ENCODE assay signal across 1 cellular context in genomic region chr20:3888622-3889488, GRCh38.
TF ChIP-seq lines count a peak whose summit lies in the region.

Gene PANK2, plus strand, starts transcription at chr20:3889387.

TF ChIP-seq in HEK293, 187 proteins besides CTCF, POLR2A, EP300 and RAD21 (continued from another document and continues in another):
- TF ChIP-seq, protein P1, sequence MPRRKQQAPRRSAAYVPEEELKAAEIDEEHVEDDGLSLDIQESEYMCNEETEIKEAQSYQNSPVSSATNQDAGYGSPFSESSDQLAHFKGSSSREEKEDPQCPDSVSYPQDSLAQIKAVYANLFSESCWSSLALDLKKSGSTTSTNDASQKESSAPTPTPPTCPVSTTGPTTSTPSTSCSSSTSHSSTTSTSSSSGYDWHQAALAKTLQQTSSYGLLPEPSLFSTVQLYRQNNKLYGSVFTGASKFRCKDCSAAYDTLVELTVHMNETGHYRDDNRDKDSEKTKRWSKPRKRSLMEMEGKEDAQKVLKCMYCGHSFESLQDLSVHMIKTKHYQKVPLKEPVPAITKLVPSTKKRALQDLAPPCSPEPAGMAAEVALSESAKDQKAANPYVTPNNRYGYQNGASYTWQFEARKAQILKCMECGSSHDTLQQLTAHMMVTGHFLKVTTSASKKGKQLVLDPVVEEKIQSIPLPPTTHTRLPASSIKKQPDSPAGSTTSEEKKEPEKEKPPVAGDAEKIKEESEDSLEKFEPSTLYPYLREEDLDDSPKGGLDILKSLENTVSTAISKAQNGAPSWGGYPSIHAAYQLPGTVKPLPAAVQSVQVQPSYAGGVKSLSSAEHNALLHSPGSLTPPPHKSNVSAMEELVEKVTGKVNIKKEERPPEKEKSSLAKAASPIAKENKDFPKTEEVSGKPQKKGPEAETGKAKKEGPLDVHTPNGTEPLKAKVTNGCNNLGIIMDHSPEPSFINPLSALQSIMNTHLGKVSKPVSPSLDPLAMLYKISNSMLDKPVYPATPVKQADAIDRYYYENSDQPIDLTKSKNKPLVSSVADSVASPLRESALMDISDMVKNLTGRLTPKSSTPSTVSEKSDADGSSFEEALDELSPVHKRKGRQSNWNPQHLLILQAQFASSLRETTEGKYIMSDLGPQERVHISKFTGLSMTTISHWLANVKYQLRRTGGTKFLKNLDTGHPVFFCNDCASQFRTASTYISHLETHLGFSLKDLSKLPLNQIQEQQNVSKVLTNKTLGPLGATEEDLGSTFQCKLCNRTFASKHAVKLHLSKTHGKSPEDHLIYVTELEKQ (tag by site-specific recombination; IDR thresholded peaks at IDR 0.05; ENCODE audit: borderline replicate concordance), result peak; percentile 65
- TF ChIP-seq ZBTB21 (tag by site-specific recombination; IDR thresholded peaks at IDR 0.05) (peak; percentile 23; the same call in 1 of the 2 replicates), ZNF558 (tag by site-specific recombination; IDR thresholded peaks at IDR 0.05) (no peak), ZNF423 (tag by site-specific recombination; IDR thresholded peaks at IDR 0.05) (peak; percentile 97), ZNF37A (tag by site-specific recombination; IDR thresholded peaks at IDR 0.05) (no peak), ZNF335 (tag by site-specific recombination; conservative IDR thresholded peaks at IDR 0.05) (peak; percentile 97), ZNF292 (tag by site-specific recombination; IDR thresholded peaks at IDR 0.05; ENCODE audit: borderline replicate concordance, low read depth) (no peak), ZXDB (tag by site-specific recombination; IDR thresholded peaks at IDR 0.05) (peak; percentile 97), INSM2 (tag by site-specific recombination; IDR thresholded peaks at IDR 0.05) (peak; percentile 76; the same call in 1 of the 2 replicates), ZNF138 (tag by site-specific recombination; IDR thresholded peaks at IDR 0.05; ENCODE audit: borderline replicate concordance) (no peak), ZNF175 (tag by site-specific recombination; IDR thresholded peaks at IDR 0.05) (no peak), KLF10 (tag by site-specific recombination; IDR thresholded peaks at IDR 0.05) (peak; percentile 69), ZNF629 (tag by site-specific recombination; IDR thresholded peaks at IDR 0.05) (peak; percentile 55), ZNF155 (tag by site-specific recombination; IDR thresholded peaks at IDR 0.05) (no peak), ZBTB17 (tag by site-specific recombination; IDR thresholded peaks at IDR 0.05) (peak; percentile 70), WT1 (tag by site-specific recombination; IDR thresholded peaks at IDR 0.05) (peak; percentile 70), ZFP37 (tag by site-specific recombination; IDR thresholded peaks at IDR 0.05) (peak; percentile 76), GLI4 (tag by site-specific recombination; IDR thresholded peaks at IDR 0.05) (no peak), ZNF274 (IDR thresholded peaks at IDR 0.05; ENCODE audit: low read length) (no peak), ZNF274 (tag by site-specific recombination; IDR thresholded peaks at IDR 0.05; ENCODE audit: borderline replicate concordance) (no peak), ZFP41 (tag by site-specific recombination; IDR thresholded peaks at IDR 0.05; ENCODE audit: borderline replicate concordance) (no peak), ZNF140 (tag by site-specific recombination; IDR thresholded peaks at IDR 0.05) (no peak), ZNF776 (tag by site-specific recombination; IDR thresholded peaks at IDR 0.05; ENCODE audit: borderline replicate concordance) (no peak), ZNF600 (tag by site-specific recombination; IDR thresholded peaks at IDR 0.05) (peak; percentile 66; the same call in 1 of the 2 replicates), ZBTB49 (tag by site-specific recombination; IDR thresholded peaks at IDR 0.05; ENCODE audit: low read depth) (no peak), ZNF585B (tag by site-specific recombination; IDR thresholded peaks at IDR 0.05) (no peak), ZNF843 (tag by site-specific recombination; IDR thresholded peaks at IDR 0.05) (peak; percentile 61), HOXD13 (CRISPR knock-in tag; IDR thresholded peaks at IDR 0.05; ENCODE audit: borderline replicate concordance) (no peak), OVOL3 (tag by site-specific recombination; IDR thresholded peaks at IDR 0.05) (no peak; the same call in 1 of the 2 replicates), ZNF768 (tag by site-specific recombination; IDR thresholded peaks at IDR 0.05) (no peak), RBAK (tag by site-specific recombination; IDR thresholded peaks at IDR 0.05) (no peak), ZNF221 (tag by site-specific recombination; IDR thresholded peaks at IDR 0.05; ENCODE audit: borderline replicate concordance) (no peak), ZNF404 (tag by site-specific recombination; IDR thresholded peaks at IDR 0.05) (no peak), KLF7 (tag by site-specific recombination; IDR thresholded peaks at IDR 0.05; ENCODE audit: borderline replicate concordance) (peak; percentile 76; the same call in 1 of the 2 replicates)
- TF ChIP-seq, protein P2, sequence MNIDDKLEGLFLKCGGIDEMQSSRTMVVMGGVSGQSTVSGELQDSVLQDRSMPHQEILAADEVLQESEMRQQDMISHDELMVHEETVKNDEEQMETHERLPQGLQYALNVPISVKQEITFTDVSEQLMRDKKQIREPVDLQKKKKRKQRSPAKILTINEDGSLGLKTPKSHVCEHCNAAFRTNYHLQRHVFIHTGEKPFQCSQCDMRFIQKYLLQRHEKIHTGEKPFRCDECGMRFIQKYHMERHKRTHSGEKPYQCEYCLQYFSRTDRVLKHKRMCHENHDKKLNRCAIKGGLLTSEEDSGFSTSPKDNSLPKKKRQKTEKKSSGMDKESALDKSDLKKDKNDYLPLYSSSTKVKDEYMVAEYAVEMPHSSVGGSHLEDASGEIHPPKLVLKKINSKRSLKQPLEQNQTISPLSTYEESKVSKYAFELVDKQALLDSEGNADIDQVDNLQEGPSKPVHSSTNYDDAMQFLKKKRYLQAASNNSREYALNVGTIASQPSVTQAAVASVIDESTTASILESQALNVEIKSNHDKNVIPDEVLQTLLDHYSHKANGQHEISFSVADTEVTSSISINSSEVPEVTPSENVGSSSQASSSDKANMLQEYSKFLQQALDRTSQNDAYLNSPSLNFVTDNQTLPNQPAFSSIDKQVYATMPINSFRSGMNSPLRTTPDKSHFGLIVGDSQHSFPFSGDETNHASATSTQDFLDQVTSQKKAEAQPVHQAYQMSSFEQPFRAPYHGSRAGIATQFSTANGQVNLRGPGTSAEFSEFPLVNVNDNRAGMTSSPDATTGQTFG (tag by site-specific recombination; IDR thresholded peaks at IDR 0.05; ENCODE audit: borderline replicate concordance), result no peak
- TF ChIP-seq, protein P3, sequence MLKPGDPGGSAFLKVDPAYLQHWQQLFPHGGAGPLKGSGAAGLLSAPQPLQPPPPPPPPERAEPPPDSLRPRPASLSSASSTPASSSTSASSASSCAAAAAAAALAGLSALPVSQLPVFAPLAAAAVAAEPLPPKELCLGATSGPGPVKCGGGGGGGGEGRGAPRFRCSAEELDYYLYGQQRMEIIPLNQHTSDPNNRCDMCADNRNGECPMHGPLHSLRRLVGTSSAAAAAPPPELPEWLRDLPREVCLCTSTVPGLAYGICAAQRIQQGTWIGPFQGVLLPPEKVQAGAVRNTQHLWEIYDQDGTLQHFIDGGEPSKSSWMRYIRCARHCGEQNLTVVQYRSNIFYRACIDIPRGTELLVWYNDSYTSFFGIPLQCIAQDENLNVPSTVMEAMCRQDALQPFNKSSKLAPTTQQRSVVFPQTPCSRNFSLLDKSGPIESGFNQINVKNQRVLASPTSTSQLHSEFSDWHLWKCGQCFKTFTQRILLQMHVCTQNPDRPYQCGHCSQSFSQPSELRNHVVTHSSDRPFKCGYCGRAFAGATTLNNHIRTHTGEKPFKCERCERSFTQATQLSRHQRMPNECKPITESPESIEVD (tag by site-specific recombination; IDR thresholded peaks at IDR 0.05), result no peak
- TF ChIP-seq, protein P4, sequence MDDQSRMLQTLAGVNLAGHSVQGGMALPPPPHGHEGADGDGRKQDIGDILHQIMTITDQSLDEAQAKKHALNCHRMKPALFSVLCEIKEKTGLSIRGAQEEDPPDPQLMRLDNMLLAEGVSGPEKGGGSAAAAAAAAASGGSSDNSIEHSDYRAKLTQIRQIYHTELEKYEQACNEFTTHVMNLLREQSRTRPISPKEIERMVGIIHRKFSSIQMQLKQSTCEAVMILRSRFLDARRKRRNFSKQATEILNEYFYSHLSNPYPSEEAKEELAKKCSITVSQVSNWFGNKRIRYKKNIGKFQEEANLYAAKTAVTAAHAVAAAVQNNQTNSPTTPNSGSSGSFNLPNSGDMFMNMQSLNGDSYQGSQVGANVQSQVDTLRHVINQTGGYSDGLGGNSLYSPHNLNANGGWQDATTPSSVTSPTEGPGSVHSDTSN (CRISPR knock-in tag; IDR thresholded peaks at IDR 0.05), result peak; percentile 99
- TF ChIP-seq, protein P5, sequence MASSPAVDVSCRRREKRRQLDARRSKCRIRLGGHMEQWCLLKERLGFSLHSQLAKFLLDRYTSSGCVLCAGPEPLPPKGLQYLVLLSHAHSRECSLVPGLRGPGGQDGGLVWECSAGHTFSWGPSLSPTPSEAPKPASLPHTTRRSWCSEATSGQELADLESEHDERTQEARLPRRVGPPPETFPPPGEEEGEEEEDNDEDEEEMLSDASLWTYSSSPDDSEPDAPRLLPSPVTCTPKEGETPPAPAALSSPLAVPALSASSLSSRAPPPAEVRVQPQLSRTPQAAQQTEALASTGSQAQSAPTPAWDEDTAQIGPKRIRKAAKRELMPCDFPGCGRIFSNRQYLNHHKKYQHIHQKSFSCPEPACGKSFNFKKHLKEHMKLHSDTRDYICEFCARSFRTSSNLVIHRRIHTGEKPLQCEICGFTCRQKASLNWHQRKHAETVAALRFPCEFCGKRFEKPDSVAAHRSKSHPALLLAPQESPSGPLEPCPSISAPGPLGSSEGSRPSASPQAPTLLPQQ (tag by site-specific recombination; IDR thresholded peaks at IDR 0.05), result peak; percentile 74; the same call in 1 of the 2 replicates
- TF ChIP-seq, protein P6, sequence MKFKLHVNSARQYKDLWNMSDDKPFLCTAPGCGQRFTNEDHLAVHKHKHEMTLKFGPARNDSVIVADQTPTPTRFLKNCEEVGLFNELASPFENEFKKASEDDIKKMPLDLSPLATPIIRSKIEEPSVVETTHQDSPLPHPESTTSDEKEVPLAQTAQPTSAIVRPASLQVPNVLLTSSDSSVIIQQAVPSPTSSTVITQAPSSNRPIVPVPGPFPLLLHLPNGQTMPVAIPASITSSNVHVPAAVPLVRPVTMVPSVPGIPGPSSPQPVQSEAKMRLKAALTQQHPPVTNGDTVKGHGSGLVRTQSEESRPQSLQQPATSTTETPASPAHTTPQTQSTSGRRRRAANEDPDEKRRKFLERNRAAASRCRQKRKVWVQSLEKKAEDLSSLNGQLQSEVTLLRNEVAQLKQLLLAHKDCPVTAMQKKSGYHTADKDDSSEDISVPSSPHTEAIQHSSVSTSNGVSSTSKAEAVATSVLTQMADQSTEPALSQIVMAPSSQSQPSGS (tag by site-specific recombination; IDR thresholded peaks at IDR 0.05; ENCODE audit: low read depth), result no peak
- TF ChIP-seq, protein P7, sequence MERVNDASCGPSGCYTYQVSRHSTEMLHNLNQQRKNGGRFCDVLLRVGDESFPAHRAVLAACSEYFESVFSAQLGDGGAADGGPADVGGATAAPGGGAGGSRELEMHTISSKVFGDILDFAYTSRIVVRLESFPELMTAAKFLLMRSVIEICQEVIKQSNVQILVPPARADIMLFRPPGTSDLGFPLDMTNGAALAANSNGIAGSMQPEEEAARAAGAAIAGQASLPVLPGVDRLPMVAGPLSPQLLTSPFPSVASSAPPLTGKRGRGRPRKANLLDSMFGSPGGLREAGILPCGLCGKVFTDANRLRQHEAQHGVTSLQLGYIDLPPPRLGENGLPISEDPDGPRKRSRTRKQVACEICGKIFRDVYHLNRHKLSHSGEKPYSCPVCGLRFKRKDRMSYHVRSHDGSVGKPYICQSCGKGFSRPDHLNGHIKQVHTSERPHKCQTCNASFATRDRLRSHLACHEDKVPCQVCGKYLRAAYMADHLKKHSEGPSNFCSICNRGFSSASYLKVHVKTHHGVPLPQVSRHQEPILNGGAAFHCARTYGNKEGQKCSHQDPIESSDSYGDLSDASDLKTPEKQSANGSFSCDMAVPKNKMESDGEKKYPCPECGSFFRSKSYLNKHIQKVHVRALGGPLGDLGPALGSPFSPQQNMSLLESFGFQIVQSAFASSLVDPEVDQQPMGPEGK (tag by site-specific recombination; IDR thresholded peaks at IDR 0.05), result peak; percentile 96
